Comparison of ENCODE assay signal across 1 cellular context in the genomic region with DNA sequence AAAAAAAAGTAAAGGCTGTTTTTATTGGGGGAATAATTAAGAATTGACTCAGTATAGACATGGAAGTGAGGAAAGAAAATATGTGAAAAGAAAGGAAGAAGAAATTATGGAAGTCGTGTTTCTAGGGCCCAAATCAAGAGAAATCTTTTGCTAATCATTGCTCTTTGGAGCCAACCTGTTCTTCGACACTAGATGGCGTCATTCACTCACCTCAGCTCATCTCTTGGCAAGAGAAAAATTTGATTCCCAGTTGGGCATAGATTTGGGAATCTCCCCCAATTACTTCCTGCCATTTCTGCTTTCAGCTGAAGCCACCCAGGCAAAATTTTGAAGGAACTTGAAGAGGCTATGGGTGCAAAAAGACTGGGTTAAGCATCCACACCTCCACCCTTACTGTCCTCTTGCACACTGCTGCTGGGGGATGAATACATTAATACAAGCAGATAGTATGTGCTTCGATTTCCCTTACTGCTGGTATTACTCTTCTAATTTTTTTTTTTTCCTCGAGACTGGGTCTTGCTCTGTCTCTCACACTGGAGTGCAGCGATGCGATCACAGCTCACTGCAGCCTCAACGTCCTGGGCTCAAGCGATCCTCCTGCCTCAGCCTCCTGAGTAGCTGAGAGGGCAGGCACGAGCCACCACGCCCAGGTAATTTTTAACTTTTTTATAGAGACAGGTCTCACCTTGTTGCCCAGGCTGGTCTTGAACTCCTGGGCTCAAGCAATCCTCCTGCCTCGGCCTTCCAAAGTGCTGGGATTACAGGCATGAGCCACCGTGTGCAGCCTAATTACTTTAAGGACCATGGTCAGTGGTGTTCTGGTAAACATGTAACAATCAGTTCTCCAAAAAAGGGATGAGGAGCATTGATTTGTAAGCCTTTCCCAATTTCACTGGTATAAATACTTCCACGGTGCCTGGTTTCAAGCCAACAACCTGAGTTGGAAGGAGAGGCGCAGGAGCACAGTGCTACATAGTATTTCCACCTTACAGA.
TF ChIP-seq lines count a peak whose summit lies in the region.

No MANE protein-coding gene starts in this region.

TF ChIP-seq in HepG2, 621 proteins besides CTCF, POLR2A, EP300 and RAD21 (continued from another document):
- TF ChIP-seq, protein P1, sequence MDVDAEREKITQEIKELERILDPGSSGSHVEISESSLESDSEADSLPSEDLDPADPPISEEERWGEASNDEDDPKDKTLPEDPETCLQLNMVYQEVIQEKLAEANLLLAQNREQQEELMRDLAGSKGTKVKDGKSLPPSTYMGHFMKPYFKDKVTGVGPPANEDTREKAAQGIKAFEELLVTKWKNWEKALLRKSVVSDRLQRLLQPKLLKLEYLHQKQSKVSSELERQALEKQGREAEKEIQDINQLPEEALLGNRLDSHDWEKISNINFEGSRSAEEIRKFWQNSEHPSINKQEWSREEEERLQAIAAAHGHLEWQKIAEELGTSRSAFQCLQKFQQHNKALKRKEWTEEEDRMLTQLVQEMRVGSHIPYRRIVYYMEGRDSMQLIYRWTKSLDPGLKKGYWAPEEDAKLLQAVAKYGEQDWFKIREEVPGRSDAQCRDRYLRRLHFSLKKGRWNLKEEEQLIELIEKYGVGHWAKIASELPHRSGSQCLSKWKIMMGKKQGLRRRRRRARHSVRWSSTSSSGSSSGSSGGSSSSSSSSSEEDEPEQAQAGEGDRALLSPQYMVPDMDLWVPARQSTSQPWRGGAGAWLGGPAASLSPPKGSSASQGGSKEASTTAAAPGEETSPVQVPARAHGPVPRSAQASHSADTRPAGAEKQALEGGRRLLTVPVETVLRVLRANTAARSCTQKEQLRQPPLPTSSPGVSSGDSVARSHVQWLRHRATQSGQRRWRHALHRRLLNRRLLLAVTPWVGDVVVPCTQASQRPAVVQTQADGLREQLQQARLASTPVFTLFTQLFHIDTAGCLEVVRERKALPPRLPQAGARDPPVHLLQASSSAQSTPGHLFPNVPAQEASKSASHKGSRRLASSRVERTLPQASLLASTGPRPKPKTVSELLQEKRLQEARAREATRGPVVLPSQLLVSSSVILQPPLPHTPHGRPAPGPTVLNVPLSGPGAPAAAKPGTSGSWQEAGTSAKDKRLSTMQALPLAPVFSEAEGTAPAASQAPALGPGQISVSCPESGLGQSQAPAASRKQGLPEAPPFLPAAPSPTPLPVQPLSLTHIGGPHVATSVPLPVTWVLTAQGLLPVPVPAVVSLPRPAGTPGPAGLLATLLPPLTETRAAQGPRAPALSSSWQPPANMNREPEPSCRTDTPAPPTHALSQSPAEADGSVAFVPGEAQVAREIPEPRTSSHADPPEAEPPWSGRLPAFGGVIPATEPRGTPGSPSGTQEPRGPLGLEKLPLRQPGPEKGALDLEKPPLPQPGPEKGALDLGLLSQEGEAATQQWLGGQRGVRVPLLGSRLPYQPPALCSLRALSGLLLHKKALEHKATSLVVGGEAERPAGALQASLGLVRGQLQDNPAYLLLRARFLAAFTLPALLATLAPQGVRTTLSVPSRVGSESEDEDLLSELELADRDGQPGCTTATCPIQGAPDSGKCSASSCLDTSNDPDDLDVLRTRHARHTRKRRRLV (CRISPR knock-in tag; IDR thresholded peaks at IDR 0.05): no peak
- TF ChIP-seq ZNF75D (CRISPR knock-in tag; IDR thresholded peaks at IDR 0.05; ENCODE audit: borderline replicate concordance): no peak
- TF ChIP-seq KLF13 (CRISPR knock-in tag; IDR thresholded peaks at IDR 0.05): no peak
- TF ChIP-seq, protein P2, sequence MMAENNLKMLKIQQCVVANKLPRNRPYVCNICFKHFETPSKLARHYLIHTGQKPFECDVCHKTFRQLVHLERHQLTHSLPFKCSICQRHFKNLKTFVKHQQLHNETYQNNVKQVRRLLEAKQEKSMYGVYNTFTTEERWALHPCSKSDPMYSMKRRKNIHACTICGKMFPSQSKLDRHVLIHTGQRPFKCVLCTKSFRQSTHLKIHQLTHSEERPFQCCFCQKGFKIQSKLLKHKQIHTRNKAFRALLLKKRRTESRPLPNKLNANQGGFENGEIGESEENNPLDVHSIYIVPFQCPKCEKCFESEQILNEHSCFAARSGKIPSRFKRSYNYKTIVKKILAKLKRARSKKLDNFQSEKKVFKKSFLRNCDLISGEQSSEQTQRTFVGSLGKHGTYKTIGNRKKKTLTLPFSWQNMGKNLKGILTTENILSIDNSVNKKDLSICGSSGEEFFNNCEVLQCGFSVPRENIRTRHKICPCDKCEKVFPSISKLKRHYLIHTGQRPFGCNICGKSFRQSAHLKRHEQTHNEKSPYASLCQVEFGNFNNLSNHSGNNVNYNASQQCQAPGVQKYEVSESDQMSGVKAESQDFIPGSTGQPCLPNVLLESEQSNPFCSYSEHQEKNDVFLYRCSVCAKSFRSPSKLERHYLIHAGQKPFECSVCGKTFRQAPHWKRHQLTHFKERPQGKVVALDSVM (CRISPR knock-in tag; IDR thresholded peaks at IDR 0.05): peak; percentile 28; the same call in 1 of the 2 replicates
- TF ChIP-seq ZNF121 (CRISPR knock-in tag; IDR thresholded peaks at IDR 0.05): no peak
- peak; percentile 86 for TF ChIP-seq STAG1 (CRISPR knock-in tag; IDR thresholded peaks at IDR 0.05)
- no peak for TF ChIP-seq ZNF776 (CRISPR knock-in tag; IDR thresholded peaks at IDR 0.05)
- TF ChIP-seq, protein P3, sequence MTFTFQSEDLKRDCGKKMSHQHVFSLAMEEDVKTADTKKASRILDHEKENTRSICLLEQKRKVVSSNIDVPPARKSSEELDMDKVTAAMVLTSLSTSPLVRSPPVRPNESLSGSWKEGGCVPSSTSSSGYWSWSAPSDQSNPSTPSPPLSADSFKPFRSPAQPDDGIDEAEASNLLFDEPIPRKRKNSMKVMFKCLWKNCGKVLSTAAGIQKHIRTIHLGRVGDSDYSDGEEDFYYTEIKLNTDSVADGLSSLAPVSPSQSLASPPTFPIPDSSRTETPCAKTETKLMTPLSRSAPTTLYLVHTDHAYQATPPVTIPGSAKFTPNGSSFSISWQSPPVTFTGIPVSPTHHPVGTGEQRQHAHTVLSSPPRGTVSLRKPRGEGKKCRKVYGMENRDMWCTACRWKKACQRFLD (CRISPR knock-in tag; IDR thresholded peaks at IDR 0.05; ENCODE audit: borderline replicate concordance): no peak
- peak; percentile 77 for TF ChIP-seq SMC3 (IDR thresholded peaks at IDR 0.05; ENCODE audit: low read length)
- no peak for TF ChIP-seq GPN1 (CRISPR knock-in tag; IDR thresholded peaks at IDR 0.05; ENCODE audit: borderline replicate concordance)
- TF ChIP-seq GZF1 (CRISPR knock-in tag; IDR thresholded peaks at IDR 0.05): no peak
- no peak for TF ChIP-seq ZNF343 (CRISPR knock-in tag; IDR thresholded peaks at IDR 0.05)
- TF ChIP-seq TRIM24 (CRISPR knock-in tag; IDR thresholded peaks at IDR 0.05): no peak
- TF ChIP-seq BHLHE40 (IDR thresholded peaks at IDR 0.05; ENCODE audit: low read length): peak; percentile 24; the same call in 1 of the 2 replicates
- TF ChIP-seq, protein P4, sequence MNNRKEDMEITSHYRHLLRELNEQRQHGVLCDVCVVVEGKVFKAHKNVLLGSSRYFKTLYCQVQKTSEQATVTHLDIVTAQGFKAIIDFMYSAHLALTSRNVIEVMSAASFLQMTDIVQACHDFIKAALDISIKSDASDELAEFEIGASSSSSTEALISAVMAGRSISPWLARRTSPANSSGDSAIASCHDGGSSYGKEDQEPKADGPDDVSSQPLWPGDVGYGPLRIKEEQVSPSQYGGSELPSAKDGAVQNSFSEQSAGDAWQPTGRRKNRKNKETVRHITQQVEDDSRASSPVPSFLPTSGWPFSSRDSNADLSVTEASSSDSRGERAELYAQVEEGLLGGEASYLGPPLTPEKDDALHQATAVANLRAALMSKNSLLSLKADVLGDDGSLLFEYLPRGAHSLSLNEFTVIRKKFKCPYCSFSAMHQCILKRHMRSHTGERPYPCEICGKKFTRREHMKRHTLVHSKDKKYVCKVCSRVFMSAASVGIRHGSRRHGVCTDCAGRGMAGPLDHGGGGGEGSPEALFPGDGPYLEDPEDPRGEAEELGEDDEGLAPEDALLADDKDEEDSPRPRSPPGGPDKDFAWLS (CRISPR knock-in tag; IDR thresholded peaks at IDR 0.05; ENCODE audit: borderline replicate concordance): no peak
- 0 out of 2 replicates have a peak, but pooled peaks have one; percentile 30 for TF ChIP-seq YEATS4 (CRISPR knock-in tag; IDR thresholded peaks at IDR 0.05; ENCODE audit: borderline replicate concordance)
- TF ChIP-seq SRSF4 (IDR thresholded peaks at IDR 0.05; ENCODE audit: low read depth, low read length, poor library complexity, severe bottlenecking): no peak
- TF ChIP-seq ZNF713 (CRISPR knock-in tag; IDR thresholded peaks at IDR 0.05): no peak
- TF ChIP-seq, protein P5, sequence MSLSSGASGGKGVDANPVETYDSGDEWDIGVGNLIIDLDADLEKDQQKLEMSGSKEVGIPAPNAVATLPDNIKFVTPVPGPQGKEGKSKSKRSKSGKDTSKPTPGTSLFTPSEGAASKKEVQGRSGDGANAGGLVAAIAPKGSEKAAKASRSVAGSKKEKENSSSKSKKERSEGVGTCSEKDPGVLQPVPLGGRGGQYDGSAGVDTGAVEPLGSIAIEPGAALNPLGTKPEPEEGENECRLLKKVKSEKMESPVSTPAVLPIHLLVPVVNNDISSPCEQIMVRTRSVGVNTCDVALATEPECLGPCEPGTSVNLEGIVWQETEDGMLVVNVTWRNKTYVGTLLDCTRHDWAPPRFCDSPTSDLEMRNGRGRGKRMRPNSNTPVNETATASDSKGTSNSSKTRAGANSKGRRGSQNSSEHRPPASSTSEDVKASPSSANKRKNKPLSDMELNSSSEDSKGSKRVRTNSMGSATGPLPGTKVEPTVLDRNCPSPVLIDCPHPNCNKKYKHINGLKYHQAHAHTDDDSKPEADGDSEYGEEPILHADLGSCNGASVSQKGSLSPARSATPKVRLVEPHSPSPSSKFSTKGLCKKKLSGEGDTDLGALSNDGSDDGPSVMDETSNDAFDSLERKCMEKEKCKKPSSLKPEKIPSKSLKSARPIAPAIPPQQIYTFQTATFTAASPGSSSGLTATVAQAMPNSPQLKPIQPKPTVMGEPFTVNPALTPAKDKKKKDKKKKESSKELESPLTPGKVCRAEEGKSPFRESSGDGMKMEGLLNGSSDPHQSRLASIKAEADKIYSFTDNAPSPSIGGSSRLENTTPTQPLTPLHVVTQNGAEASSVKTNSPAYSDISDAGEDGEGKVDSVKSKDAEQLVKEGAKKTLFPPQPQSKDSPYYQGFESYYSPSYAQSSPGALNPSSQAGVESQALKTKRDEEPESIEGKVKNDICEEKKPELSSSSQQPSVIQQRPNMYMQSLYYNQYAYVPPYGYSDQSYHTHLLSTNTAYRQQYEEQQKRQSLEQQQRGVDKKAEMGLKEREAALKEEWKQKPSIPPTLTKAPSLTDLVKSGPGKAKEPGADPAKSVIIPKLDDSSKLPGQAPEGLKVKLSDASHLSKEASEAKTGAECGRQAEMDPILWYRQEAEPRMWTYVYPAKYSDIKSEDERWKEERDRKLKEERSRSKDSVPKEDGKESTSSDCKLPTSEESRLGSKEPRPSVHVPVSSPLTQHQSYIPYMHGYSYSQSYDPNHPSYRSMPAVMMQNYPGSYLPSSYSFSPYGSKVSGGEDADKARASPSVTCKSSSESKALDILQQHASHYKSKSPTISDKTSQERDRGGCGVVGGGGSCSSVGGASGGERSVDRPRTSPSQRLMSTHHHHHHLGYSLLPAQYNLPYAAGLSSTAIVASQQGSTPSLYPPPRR (CRISPR knock-in tag; IDR thresholded peaks at IDR 0.05; ENCODE audit: borderline replicate concordance): no peak
- TF ChIP-seq ZBTB42 (CRISPR knock-in tag; IDR thresholded peaks at IDR 0.05): no peak
- TF ChIP-seq ZNF569 (CRISPR knock-in tag; IDR thresholded peaks at IDR 0.05; ENCODE audit: borderline replicate concordance): no peak
- TF ChIP-seq, protein P6, sequence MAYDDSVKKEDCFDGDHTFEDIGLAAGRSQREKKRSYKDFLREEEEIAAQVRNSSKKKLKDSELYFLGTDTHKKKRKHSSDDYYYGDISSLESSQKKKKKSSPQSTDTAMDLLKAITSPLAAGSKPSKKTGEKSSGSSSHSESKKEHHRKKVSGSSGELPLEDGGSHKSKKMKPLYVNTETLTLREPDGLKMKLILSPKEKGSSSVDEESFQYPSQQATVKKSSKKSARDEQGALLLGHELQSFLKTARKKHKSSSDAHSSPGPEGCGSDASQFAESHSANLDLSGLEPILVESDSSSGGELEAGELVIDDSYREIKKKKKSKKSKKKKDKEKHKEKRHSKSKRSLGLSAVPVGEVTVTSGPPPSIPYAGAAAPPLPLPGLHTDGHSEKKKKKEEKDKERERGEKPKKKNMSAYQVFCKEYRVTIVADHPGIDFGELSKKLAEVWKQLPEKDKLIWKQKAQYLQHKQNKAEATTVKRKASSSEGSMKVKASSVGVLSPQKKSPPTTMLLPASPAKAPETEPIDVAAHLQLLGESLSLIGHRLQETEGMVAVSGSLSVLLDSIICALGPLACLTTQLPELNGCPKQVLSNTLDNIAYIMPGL (CRISPR knock-in tag; IDR thresholded peaks at IDR 0.05; ENCODE audit: borderline replicate concordance in 1 of 2, low read depth in 1 of 2): peak in 1 of 2 experiments; percentile 44; a peak in 1 of 4 replicates
- TF ChIP-seq, protein P7, sequence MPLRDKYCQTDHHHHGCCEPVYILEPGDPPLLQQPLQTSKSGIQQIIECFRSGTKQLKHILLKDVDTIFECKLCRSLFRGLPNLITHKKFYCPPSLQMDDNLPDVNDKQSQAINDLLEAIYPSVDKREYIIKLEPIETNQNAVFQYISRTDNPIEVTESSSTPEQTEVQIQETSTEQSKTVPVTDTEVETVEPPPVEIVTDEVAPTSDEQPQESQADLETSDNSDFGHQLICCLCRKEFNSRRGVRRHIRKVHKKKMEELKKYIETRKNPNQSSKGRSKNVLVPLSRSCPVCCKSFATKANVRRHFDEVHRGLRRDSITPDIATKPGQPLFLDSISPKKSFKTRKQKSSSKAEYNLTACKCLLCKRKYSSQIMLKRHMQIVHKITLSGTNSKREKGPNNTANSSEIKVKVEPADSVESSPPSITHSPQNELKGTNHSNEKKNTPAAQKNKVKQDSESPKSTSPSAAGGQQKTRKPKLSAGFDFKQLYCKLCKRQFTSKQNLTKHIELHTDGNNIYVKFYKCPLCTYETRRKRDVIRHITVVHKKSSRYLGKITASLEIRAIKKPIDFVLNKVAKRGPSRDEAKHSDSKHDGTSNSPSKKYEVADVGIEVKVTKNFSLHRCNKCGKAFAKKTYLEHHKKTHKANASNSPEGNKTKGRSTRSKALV (CRISPR knock-in tag; IDR thresholded peaks at IDR 0.05): 0 out of 2 replicates have a peak, but pooled peaks have one; percentile 18
- 0 out of 4 replicates have a peak, but pooled peaks of 1 of the 2 experiments have one; percentile 38 for TF ChIP-seq KLF16 (CRISPR knock-in tag; IDR thresholded peaks at IDR 0.05)
- TF ChIP-seq ZBTB1 (CRISPR knock-in tag; IDR thresholded peaks at IDR 0.05; ENCODE audit: borderline replicate concordance): no peak
- no peak for TF ChIP-seq RCOR2 (CRISPR knock-in tag; IDR thresholded peaks at IDR 0.05)
- TF ChIP-seq NFIB (CRISPR knock-in tag; IDR thresholded peaks at IDR 0.05; ENCODE audit: borderline replicate concordance): no peak
- TF ChIP-seq, protein P8, sequence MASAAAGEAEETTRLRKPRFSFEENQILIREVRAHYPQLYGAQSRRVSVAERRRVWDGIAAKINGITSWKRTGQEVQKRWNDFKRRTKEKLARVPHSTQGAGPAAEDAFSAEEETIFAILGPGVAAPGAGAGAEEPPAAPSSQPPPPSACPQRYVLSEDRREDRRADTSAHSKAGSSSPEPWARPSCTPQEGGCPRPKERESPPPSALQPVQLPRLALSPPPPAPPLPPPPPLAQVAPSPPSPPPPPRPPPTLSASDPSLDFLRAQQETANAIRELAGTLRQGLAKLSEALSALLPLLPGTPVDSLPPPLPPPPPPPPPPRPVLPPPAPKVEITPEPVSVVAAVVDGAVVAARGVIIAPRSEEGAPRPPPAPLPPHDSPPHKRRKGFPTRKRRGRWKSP (CRISPR knock-in tag; IDR thresholded peaks at IDR 0.05): no peak
